11 cellular contexts compared by ENCODE assay signal in genomic region chrX:118523920-118524319, GRCh38. TPM values are rescaled to one million over a fixed set of nuclear protein-coding genes. Genes with fewer than 3 reads are reported as not detected.
DNase-seq lines count a peak whose midpoint lies in the region; ATAC-seq lines count a peak whose summit lies in the region.
"Had no signal": no experiment of that assay in that cellular context is flagged by ENCODE, and none has a peak within 500 bp of the region (broad histone marks: within the 10 kb centered on the region; RNA-seq: fewer than 3 reads in every experiment).

No MANE protein-coding gene starts in this region.

- POLR2A ChIA-PET in activated CD8-positive, alpha-beta T cell treated with anti-CD3 and anti-CD28 coated beads, Interleukin-2, amount 10 ng/mL, durations not matched to agents 7 days and 5 days (lab: Charles Lee), result interaction anchor here (3.7 kb wide), 1 partner anchor 27 kb away, joined by 46 read pairs; the partner anchor contains the start of gene DOCK11

- CTCF ChIA-PET in activated CD8-positive, alpha-beta T cell treated with anti-CD3 and anti-CD28 coated beads, Interleukin-2, amount 10 ng/mL, durations not matched to agents 7 days and 5 days (lab: Charles Lee), result interaction anchor here (1.0 kb wide), 1 partner anchor 9 kb away, joined by 3 read pairs; no protein-coding TSS in a partner anchor

- peaks cover 35% of the 10 kb centered on the region for H3K4me1 ChIP-seq in effector memory CD4-positive, alpha-beta T cell (ENCODE audit: control insufficient read depth, insufficient read depth, low read length, poor library complexity, severe bottlenecking)
- peaks cover 0 to 42% (median 28%) of the 10 kb centered on the region in 5 donors for H3K4me1 ChIP-seq in subcutaneous abdominal adipose tissue (ENCODE audit: control insufficient read depth in 5 of 5, insufficient read depth in 5 of 5, low read length in 5 of 5)
- H3K4me1 ChIP-seq: Peyer's patch had no signal

- no peaks in the 10 kb centered on the region for H3K9me3 ChIP-seq in effector memory CD4-positive, alpha-beta T cell (ENCODE audit: control insufficient read depth, low read length)
- no peaks in the 10 kb centered on the region for H3K9me3 ChIP-seq in subcutaneous abdominal adipose tissue (ENCODE audit: control insufficient read depth in 5 of 5, low read length in 5 of 5)
- H3K9me3 ChIP-seq: Peyer's patch had no signal

- H3K4me3 Mint-ChIP-seq in activated CD8-positive, alpha-beta T cell treated with anti-CD3 and anti-CD28 coated beads, Interleukin-2, amount 10 ng/mL, durations not matched to agents 7 days and 5 days, result peak overlapping the region; percentile 74

- no peaks in the 10 kb centered on the region for H3K9me3 Mint-ChIP-seq in activated CD8-positive, alpha-beta T cell treated with anti-CD3 and anti-CD28 coated beads, Interleukin-2, amount 10 ng/mL, durations not matched to agents 7 days and 5 days (ENCODE audit: insufficient read depth)

- peaks cover 34% of the 10 kb centered on the region for H3K36me3 Mint-ChIP-seq in activated CD8-positive, alpha-beta T cell treated with anti-CD3 and anti-CD28 coated beads, Interleukin-2, amount 10 ng/mL, durations not matched to agents 7 days and 5 days (ENCODE audit: low read depth)

- H3K27me3 Mint-ChIP-seq in activated CD8-positive, alpha-beta T cell treated with anti-CD3 and anti-CD28 coated beads, Interleukin-2, amount 10 ng/mL, durations not matched to agents 7 days and 5 days (ENCODE audit: low read depth), result no peaks in the 10 kb centered on the region

- peaks cover 83% of the 10 kb centered on the region for H3K4me1 Mint-ChIP-seq in activated CD8-positive, alpha-beta T cell treated with anti-CD3 and anti-CD28 coated beads, Interleukin-2, amount 10 ng/mL, durations not matched to agents 7 days and 5 days (ENCODE audit: low read depth)

- no peak overlapping the region for H3K4me3 ChIP-seq in effector memory CD4-positive, alpha-beta T cell (ENCODE audit: insufficient read depth, low read depth, low read length, poor library complexity, severe bottlenecking)
- no peak overlapping the region for H3K4me3 ChIP-seq in subcutaneous abdominal adipose tissue (ENCODE audit: low read depth in 1 of 5, low read length in 5 of 5)
- H3K4me3 ChIP-seq: Peyer's patch had no signal

- peak; percentile 25 for DNase-seq in stimulated activated CD4-positive, alpha-beta T cell treated with anti-CD3 and anti-CD28 coated beads, Interleukin-1b, Interleukin-23, amount 100 ng/mL, for 48 hours
- no peak for DNase-seq in stimulated activated CD4-positive, alpha-beta T cell treated with anti-CD3 and anti-CD28 coated beads, Interleukin-12 subunit alpha, Interleukin-12 subunit beta, amount 100 ng/mL, for 4 hours
- peak; percentile 67 for DNase-seq in activated CD8-positive, alpha-beta T cell treated with anti-CD3 and anti-CD28 coated beads, Interleukin-2, amount 10 ng/mL, durations not matched to agents 7 days and 5 days
- DNase-seq in effector memory CD4-positive, alpha-beta T cell, result peak; percentile 27 to 50 (median 28)
- DNase-seq in NAMALWA (ENCODE audit: low spot score) (no peak), Right ventricle myocardium inferior (ENCODE audit: missing footprints) (no peak)
- DNase-seq: EL, Peyer's patch, WERI-Rb-1 had no signal

- H3K9ac ChIP-seq in subcutaneous abdominal adipose tissue (ENCODE audit: low read length in 5 of 5), result no peak overlapping the region

- no peaks in the 10 kb centered on the region for H3K27me3 ChIP-seq in effector memory CD4-positive, alpha-beta T cell (replicated peaks; ENCODE audit: control insufficient read depth, insufficient read depth, low read length, poor library complexity, severe bottlenecking)
- H3K27me3 ChIP-seq in subcutaneous abdominal adipose tissue (ENCODE audit: control insufficient read depth in 5 of 5, insufficient read depth in 4 of 5, low read length in 5 of 5), result peaks cover 0 to 3% (median 0%) of the 10 kb centered on the region in 5 donors
- H3K27me3 ChIP-seq: Peyer's patch had no signal

- H3K36me3 ChIP-seq in effector memory CD4-positive, alpha-beta T cell (ENCODE audit: control insufficient read depth, insufficient read depth, low read length), result no peaks in the 10 kb centered on the region
- H3K36me3 ChIP-seq in subcutaneous abdominal adipose tissue (ENCODE audit: control insufficient read depth in 5 of 5, insufficient read depth in 5 of 5, low read length in 5 of 5), result no peaks in the 10 kb centered on the region
- H3K36me3 ChIP-seq: Peyer's patch, WERI-Rb-1 had no signal

- ATAC-seq in activated CD8-positive, alpha-beta T cell treated with anti-CD3 and anti-CD28 coated beads, Interleukin-2, amount 10 ng/mL, durations not matched to agents 7 days and 5 days, result peak; percentile 69
- ATAC-seq in GM19463 (IDR thresholded peaks at IDR 0.05; ENCODE audit: unreplicated experiment) (no peak), Right ventricle myocardium inferior (no peak)

- H3K27ac ChIP-seq in effector memory CD4-positive, alpha-beta T cell (ENCODE audit: insufficient read depth, low read length, poor library complexity, severe bottlenecking), result peak overlapping the region; percentile 66
- peak overlapping the region; percentile 91 for H3K27ac ChIP-seq in subcutaneous abdominal adipose tissue (ENCODE audit: low read depth, low read length)
- H3K27ac ChIP-seq: Peyer's patch, WERI-Rb-1 had no signal

- intact Hi-C loops in Right ventricle myocardium inferior (cut with DNase I), result no loop called here

- peak overlapping the region; percentile 95 for H3K27ac Mint-ChIP-seq in activated CD8-positive, alpha-beta T cell treated with anti-CD3 and anti-CD28 coated beads, Interleukin-2, amount 10 ng/mL, durations not matched to agents 7 days and 5 days

RNA-seq across cellular contexts. Expression of gene DOCK11, which starts 28.3 kb away (rescaled TPM):
- total RNA-seq in activated CD8-positive, alpha-beta T cell treated with anti-CD3 and anti-CD28 coated beads, Interleukin-2, amount 10 ng/mL, durations not matched to agents 7 days and 5 days, result 10 to 100 TPM; 62.6 to 66.0 TPM
- 6.9 TPM for total RNA-seq in Right ventricle myocardium inferior

Comparison
In these comparisons a context has a peak if more than half of its experiments do, and no peak if none do; other contexts are left out.
1. DNase-seq: peak in stimulated activated CD4-positive, alpha-beta T cell treated with anti-CD3 and anti-CD28 coated beads, Interleukin-1b, Interleukin-23, amount 100 ng/mL, for 48 hours (single experiment), activated CD8-positive, alpha-beta T cell treated with anti-CD3 and anti-CD28 coated beads, Interleukin-2, amount 10 ng/mL, durations not matched to agents 7 days and 5 days (single experiment) and effector memory CD4-positive, alpha-beta T cell (3 of 3); none in stimulated activated CD4-positive, alpha-beta T cell treated with anti-CD3 and anti-CD28 coated beads, Interleukin-12 subunit alpha, Interleukin-12 subunit beta, amount 100 ng/mL, for 4 hours (single experiment), NAMALWA (single experiment) and Right ventricle myocardium inferior (single experiment).